ENCODE assay signal across 8 cellular contexts in the genomic region with DNA sequence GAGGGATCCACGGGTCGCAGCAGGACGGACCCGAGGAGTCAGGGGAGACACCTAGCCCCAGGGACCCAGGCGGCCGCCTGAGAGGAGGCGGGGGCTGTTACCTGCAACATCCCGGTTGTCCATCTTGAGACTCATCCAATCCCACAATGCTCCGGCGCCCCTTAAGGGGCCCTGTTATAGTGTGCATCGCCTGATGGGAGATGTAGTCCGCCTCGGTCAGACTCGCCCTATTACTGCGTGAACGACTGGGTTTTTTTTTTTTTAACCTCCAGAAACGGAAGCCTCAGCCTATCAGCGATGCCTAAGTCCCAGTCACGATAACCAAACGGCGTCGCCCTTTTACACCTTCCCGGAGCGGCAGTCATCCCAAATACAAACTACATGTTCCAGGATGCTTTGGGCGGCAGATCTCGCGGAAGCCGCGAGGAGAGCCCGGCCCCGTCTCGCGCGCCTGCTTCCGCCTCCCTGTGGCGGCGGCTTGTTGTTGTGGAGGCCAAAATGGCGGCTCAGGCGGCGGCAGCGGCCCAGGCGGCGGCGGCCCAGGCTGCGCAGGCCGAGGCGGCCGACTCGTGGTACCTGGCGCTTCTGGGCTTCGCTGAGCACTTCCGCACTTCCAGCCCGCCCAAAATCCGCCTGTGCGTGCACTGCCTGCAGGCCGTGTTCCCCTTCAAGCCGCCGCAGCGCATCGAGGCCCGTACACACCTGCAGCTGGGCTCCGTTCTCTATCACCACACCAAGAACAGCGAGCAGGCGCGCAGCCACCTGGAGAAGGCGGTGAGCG. TPM values are rescaled to one million over a fixed set of nuclear protein-coding genes. Genes with fewer than 3 reads are reported as not detected.
DNase-seq lines count a peak whose midpoint lies in the region; ATAC-seq and TF ChIP-seq lines count a peak whose summit lies in the region.

MAU2 (plus strand) TSS at position 468 of the 781 bp plus-strand sequence; CDS start at position 499, 31 bp downstream.
A gene with protein sequence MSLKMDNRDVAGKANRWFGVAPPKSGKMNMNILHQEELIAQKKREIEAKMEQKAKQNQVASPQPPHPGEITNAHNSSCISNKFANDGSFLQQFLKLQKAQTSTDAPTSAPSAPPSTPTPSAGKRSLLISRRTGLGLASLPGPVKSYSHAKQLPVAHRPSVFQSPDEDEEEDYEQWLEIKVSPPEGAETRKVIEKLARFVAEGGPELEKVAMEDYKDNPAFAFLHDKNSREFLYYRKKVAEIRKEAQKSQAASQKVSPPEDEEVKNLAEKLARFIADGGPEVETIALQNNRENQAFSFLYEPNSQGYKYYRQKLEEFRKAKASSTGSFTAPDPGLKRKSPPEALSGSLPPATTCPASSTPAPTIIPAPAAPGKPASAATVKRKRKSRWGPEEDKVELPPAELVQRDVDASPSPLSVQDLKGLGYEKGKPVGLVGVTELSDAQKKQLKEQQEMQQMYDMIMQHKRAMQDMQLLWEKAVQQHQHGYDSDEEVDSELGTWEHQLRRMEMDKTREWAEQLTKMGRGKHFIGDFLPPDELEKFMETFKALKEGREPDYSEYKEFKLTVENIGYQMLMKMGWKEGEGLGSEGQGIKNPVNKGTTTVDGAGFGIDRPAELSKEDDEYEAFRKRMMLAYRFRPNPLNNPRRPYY (minus strand): TSS at position 148 of the 781 bp plus-strand sequence. CDS start 13 bp downstream, at position 135.

- no peak within 1 kb of the TSS for H3K27ac ChIP-seq in adipose tissue (ENCODE audit: low read depth, low read length)
- peak within 1 kb of the TSS; percentile 82 to 98 (median 92) for H3K27ac ChIP-seq in heart right ventricle
- peak within 1 kb of the TSS; percentile 89 to 97 (median 90) for H3K27ac ChIP-seq in upper lobe of left lung

- intact Hi-C loops in heart right ventricle (cut with DNase I), result loop anchor here in 3 of 10 donors (5.0 to 10.0 kb wide), 2 partner anchors 126 to 128 kb away; partner anchors contain the start of genes BORCS8 (in 3 of the 3) and RFXANK (in 3 of the 3)
- intact Hi-C loops in posterior cingulate gyrus (cut with DNase I), result loop anchor here (2.0 to 10.0 kb wide), 3 partner anchors 64 to 286 kb away; partner anchors contain the start of genes ARMC6, NR2C2AP and SUGP2

- 0 to 1% (median 0%) methylated on average over 57 to 67 of the region's 67 CpGs for WGBS in adipose tissue, 3 donors
- 0% methylated on average over 67 of the region's 67 CpGs for WGBS in heart right ventricle, 2 donors
- WGBS in upper lobe of left lung, 2 donors, result 0% methylated on average over 18 to 65 of the region's 67 CpGs

- peaks cover 12 to 63% (median 47%) of the 10 kb centered on the region in 9 donors for H3K4me1 ChIP-seq in heart right ventricle
- peaks cover 26 to 45% (median 27%) of the 10 kb centered on the region in 4 donors for H3K4me1 ChIP-seq in upper lobe of left lung

- TF ChIP-seq EP300 in upper lobe of left lung (IDR thresholded peaks at IDR 0.05), result no peak

- peak; percentile 83 to 99 (median 93) for DNase-seq in NCI-H1417 (lab: John Stamatoyannopoulos, UW)
- DNase-seq in T follicular helper cell (ENCODE audit: low read depth), result peak; percentile 89
- DNase-seq in heart right ventricle, result peak; percentile 88 to 89
- DNase-seq in posterior cingulate gyrus, result peak; percentile 76 to 99 (median 87)
- DNase-seq in upper lobe of left lung, result peak; percentile 92 to 97

- ATAC-seq in HG02759 (IDR thresholded peaks at IDR 0.05; ENCODE audit: unreplicated experiment) (peak; percentile 92), heart right ventricle (peak; percentile 93 to 98 (median 96)), upper lobe of left lung (ENCODE audit: low FRiP score in 2 of 2) (peak; percentile 97 to 99)

- TF ChIP-seq CTCF in GM12874 (IDR thresholded peaks at IDR 0.05; ENCODE audit: insufficient read depth, low read depth, low read length) (peak; percentile 12; the same call in 1 of the 2 replicates), heart right ventricle (IDR thresholded peaks at IDR 0.05) (peak in 8 of 9 donors; percentile 11 to 68 (median 50)), upper lobe of left lung (IDR thresholded peaks at IDR 0.05) (peak; percentile 28 to 81 (median 64))

- H3K27me3 ChIP-seq in heart right ventricle (no peaks in the 10 kb centered on the region), upper lobe of left lung (no peaks in the 10 kb centered on the region)

- TF ChIP-seq POLR2A in upper lobe of left lung (IDR thresholded peaks at IDR 0.05), result peak in 2 of 4 donors; percentile 57 to 77

- H3K36me3 ChIP-seq in heart right ventricle (peaks cover 0 to 39% (median 7%) of the 10 kb centered on the region in 9 donors), upper lobe of left lung (peaks cover 4 to 35% (median 31%) of the 10 kb centered on the region in 4 donors)

- H3K9me3 ChIP-seq in heart right ventricle (no peaks in the 10 kb centered on the region), upper lobe of left lung (no peaks in the 10 kb centered on the region)

- H3K4me3 ChIP-seq in heart right ventricle, result peak within 1 kb of the TSS; percentile 75 to 100 (median 98)
- peak within 1 kb of the TSS; percentile 65 to 100 (median 88) for H3K4me3 ChIP-seq in upper lobe of left lung

RNA-seq across cellular contexts. Expression of gene MAU2, which starts in this region (rescaled TPM):
- polyA plus RNA-seq in adipose tissue (10 to 100 TPM; 15.2 to 19.5 (median 16.1) TPM), heart right ventricle (10 to 100 TPM; 11.2 to 39.4 TPM)
- total RNA-seq in heart right ventricle (10 to 100 TPM; 29.3 to 48.6 (median 36.7) TPM), upper lobe of left lung (100 to 1,000 TPM in 2 of 6 donors, 10 to 100 TPM in 4; 42.3 to 166 (median 64.2) TPM)

RNA-seq across cellular contexts. Expression of the second gene that starts in this region (rescaled TPM):
- polyA plus RNA-seq in adipose tissue (10 to 100 TPM; 19.8 to 23.2 (median 22.2) TPM), heart right ventricle (10 to 100 TPM; 30.1 to 32.0 TPM)
- total RNA-seq in heart right ventricle (10 to 100 TPM; 33.6 to 50.2 (median 44.8) TPM), upper lobe of left lung (10 to 100 TPM; 22.6 to 62.9 (median 42.6) TPM)

Comparison
In these comparisons a context has a peak if more than half of its experiments do, and no peak if none do; other contexts are left out.
1. CTCF ChIP-seq: peak in every context shown above with its lines; median percentile 64 in upper lobe of left lung; 50 in heart right ventricle; 12 in GM12874.